8 cellular contexts compared by ENCODE assay signal in genomic region chrY:13479031-13479705, GRCh38. TPM values are rescaled to one million over a fixed set of nuclear protein-coding genes. Genes with fewer than 3 reads are reported as not detected.
DNase-seq lines count a peak whose midpoint lies in the region; ATAC-seq, FAIRE-seq and TF ChIP-seq lines count a peak whose summit lies in the region.

No MANE protein-coding gene starts in this region.

- peaks cover 2% of the 10 kb centered on the region for H3K79me1 ChIP-seq in mesenchymal stem cell (replicated peaks; ENCODE audit: low read length, poor library complexity, severe bottlenecking)

- H3K4me2 ChIP-seq in mesenchymal stem cell (ENCODE audit: low read length, poor library complexity, severe bottlenecking) (peak overlapping the region; percentile 43), PC-3 (ENCODE audit: low read length) (no peak overlapping the region)

- peak overlapping the region; percentile 96 for H3K27ac ChIP-seq in mesenchymal stem cell (ENCODE audit: low read length, poor library complexity, severe bottlenecking)
- H3K27ac ChIP-seq in urinary bladder (ENCODE audit: low read depth), result peak overlapping the region; percentile 82
- no peak overlapping the region for H3K27ac ChIP-seq in PC-3 (ENCODE audit: low read length)

- H2BK12ac ChIP-seq in mesenchymal stem cell (ENCODE audit: low read length in 2 of 2), result peak overlapping the region in 1 of 2 experiments; percentile 93

- no peaks in the 10 kb centered on the region for H3K9me3 Mint-ChIP-seq in activated naive CD8-positive, alpha-beta T cell treated with anti-CD3 and anti-CD28 coated beads for 36 hours

- POLR2A ChIA-PET in PC-3 (lab: Charles Lee; ENCODE audit: unreplicated experiment), result no interaction called here

- no peak overlapping the region for H2BK15ac ChIP-seq in mesenchymal stem cell (ENCODE audit: low read depth, poor library complexity, severe bottlenecking)

- intact Hi-C loops in PC-3 (cut with micrococcal nuclease), result no loop called here

- WGBS in mesenchymal stem cell, result 1% methylated on average over 36 of the region's 39 CpGs
- under 1% methylated on average over 39 of the region's 39 CpGs for WGBS in urinary bladder

- H3K9ac ChIP-seq in mesenchymal stem cell (ENCODE audit: low read length) (no peak overlapping the region), PC-3 (ENCODE audit: low read length) (no peak overlapping the region)

- H3K14ac ChIP-seq in mesenchymal stem cell (ENCODE audit: low read length in 2 of 2), result peak overlapping the region in 1 of 2 experiments; percentile 96

- no peaks in the 10 kb centered on the region for H3K79me2 ChIP-seq in PC-3 (ENCODE audit: low read length)

- H3K36me3 Mint-ChIP-seq in activated naive CD8-positive, alpha-beta T cell treated with anti-CD3 and anti-CD28 coated beads for 36 hours, result peaks cover 22% of the 10 kb centered on the region

- peak overlapping the region; percentile 94 for H3K4me3 Mint-ChIP-seq in activated naive CD8-positive, alpha-beta T cell treated with anti-CD3 and anti-CD28 coated beads for 36 hours

- peaks cover 13% of the 10 kb centered on the region for H3K4me1 Mint-ChIP-seq in activated naive CD8-positive, alpha-beta T cell treated with anti-CD3 and anti-CD28 coated beads for 36 hours

- H3K27me3 ChIP-seq in mesenchymal stem cell (ENCODE audit: control insufficient read depth in 1 of 2, insufficient read depth in 1 of 2, low read length in 2 of 2) (no peaks in the 10 kb centered on the region), PC-3 (ENCODE audit: low read length) (no peaks in the 10 kb centered on the region)

- BruUV-seq in PC-3 (replicated peaks; lab: Mats Ljungman, UMichigan), result no TSS peak

- ATAC-seq in PC-3, result no peak
- no peak for ATAC-seq in GM21360 (IDR thresholded peaks at IDR 0.05; ENCODE audit: unreplicated experiment)

- FAIRE-seq in GM12891 (lab: Jason Lieb, UNC), result peak; percentile 95

- H3K36me3 ChIP-seq in mesenchymal stem cell (ENCODE audit: control insufficient read depth in 1 of 2, insufficient read depth in 2 of 2, low read depth in 1 of 2, low read length in 2 of 2), result no peaks in the 10 kb centered on the region
- no peaks in the 10 kb centered on the region for H3K36me3 ChIP-seq in urinary bladder (ENCODE audit: insufficient read depth)
- no peaks in the 10 kb centered on the region for H3K36me3 ChIP-seq in PC-3 (ENCODE audit: low read depth, low read length)

- peak overlapping the region; percentile 92 for H4K91ac ChIP-seq in mesenchymal stem cell (ENCODE audit: low read length)

- H4K20me1 ChIP-seq in PC-3 (ENCODE audit: low read length), result no peaks in the 10 kb centered on the region

- no peaks in the 10 kb centered on the region for H3F3A ChIP-seq in PC-3 (ENCODE audit: low read length, unreplicated experiment)

- peak overlapping the region; percentile 69 for H2AK5ac ChIP-seq in mesenchymal stem cell (ENCODE audit: low read length, severe bottlenecking)

- H2BK120ac ChIP-seq in mesenchymal stem cell (ENCODE audit: low read depth, low read length), result peak overlapping the region; percentile 73

- H2AFZ ChIP-seq in mesenchymal stem cell (ENCODE audit: low read depth, low read length), result peak overlapping the region; percentile 53
- no peak overlapping the region for H2AFZ ChIP-seq in PC-3 (ENCODE audit: low read length)

- TF ChIP-seq CTCF in PC-3 (conservative IDR thresholded peaks at IDR 0.05; ENCODE audit: low read depth, low read length), result no peak

- H3K9me3 ChIP-seq in mesenchymal stem cell (ENCODE audit: control insufficient read depth, low read length) (no peaks in the 10 kb centered on the region), PC-3 (ENCODE audit: low read length) (no peaks in the 10 kb centered on the region)

- H3K27ac Mint-ChIP-seq in activated naive CD8-positive, alpha-beta T cell treated with anti-CD3 and anti-CD28 coated beads for 36 hours, result peak overlapping the region; percentile 98

- H3K4me1 ChIP-seq in mesenchymal stem cell (ENCODE audit: control insufficient read depth, insufficient read depth, low read depth, low read length) (peaks cover 3% of the 10 kb centered on the region), urinary bladder (ENCODE audit: insufficient read depth) (no peaks in the 10 kb centered on the region), PC-3 (ENCODE audit: insufficient read depth, low read length) (no peaks in the 10 kb centered on the region)

- H3K9me2 ChIP-seq in PC-3 (replicated peaks; ENCODE audit: low read length), result no peaks in the 10 kb centered on the region

- peak overlapping the region; percentile 73 for H2BK5ac ChIP-seq in mesenchymal stem cell (ENCODE audit: low read depth, low read length, poor library complexity, severe bottlenecking)

- H3K4me3 ChIP-seq in mesenchymal stem cell (ENCODE audit: insufficient read depth in 1 of 2, low read depth in 1 of 2, low read length in 2 of 2) (peak overlapping the region in 1 of 2 experiments; percentile 90), urinary bladder (ENCODE audit: low read depth, low read length) (peak overlapping the region; percentile 55), PC-3 (ENCODE audit: low read length) (no peak overlapping the region)

- no peaks in the 10 kb centered on the region for H3K27me3 Mint-ChIP-seq in activated naive CD8-positive, alpha-beta T cell treated with anti-CD3 and anti-CD28 coated beads for 36 hours

- 0 out of 2 replicates have a peak, but pooled peaks have one; percentile 66 for TF ChIP-seq POLR2A in GM12891 (IDR thresholded peaks at IDR 0.05; ENCODE audit: low read depth, low read length)

- peak overlapping the region; percentile 79 to 90 for H3K18ac ChIP-seq in mesenchymal stem cell (ENCODE audit: low read depth in 1 of 2, low read length in 2 of 2)

- CTCF ChIA-PET in PC-3 (lab: Charles Lee), result no interaction called here

- peak overlapping the region in 1 of 2 experiments; percentile 89 for H3K23ac ChIP-seq in mesenchymal stem cell (ENCODE audit: low read length in 2 of 2)

- H3K4ac ChIP-seq in mesenchymal stem cell (ENCODE audit: low read depth in 1 of 2, low read length in 2 of 2), result peak overlapping the region in 1 of 2 experiments; percentile 93

- DNase-seq in GM12891 (ENCODE audit: insufficient read length, low spot score) (no peak), NCI-H2107 treated with DMSO at 0.1 percent for 48 hours (lab: John Stamatoyannopoulos, UW; ENCODE audit: unreplicated experiment) (peak; percentile 27), mesenchymal stem cell (peak; percentile 61), PC-3 (no peak), NCI-H128 (lab: John Stamatoyannopoulos, UW; ENCODE audit: unreplicated experiment) (no peak)
- peak; percentile 59 for DNase-seq in activated naive CD8-positive, alpha-beta T cell treated with anti-CD3 and anti-CD28 coated beads for 36 hours

- peak overlapping the region; percentile 93 for H4K8ac ChIP-seq in mesenchymal stem cell (ENCODE audit: low read length)

TF ChIP-seq in GM12891, 5 proteins besides CTCF, POLR2A, EP300 and RAD21:
- peak; percentile 35; the same call in 1 of the 2 replicates for TF ChIP-seq POLR2AphosphoS5 (IDR thresholded peaks at IDR 0.05; ENCODE audit: low read depth, low read length)
- TF ChIP-seq SPI1 (IDR thresholded peaks at IDR 0.05; ENCODE audit: low read depth, low read length), result no peak

RNA-seq across cellular contexts. Expression of gene UTY, which starts 0.7 kb away (rescaled TPM):
- 5.5 TPM for polyA plus RNA-seq in GM12891 (2012; ENCODE audit: low read depth, missing spikeins)
- total RNA-seq in activated naive CD8-positive, alpha-beta T cell treated with anti-CD3 and anti-CD28 coated beads for 36 hours, result 10 to 100 TPM; 12.7 to 16.1 TPM
- polyA plus RNA-seq in mesenchymal stem cell (2013, experiment 1 of 2), result 5.0 TPM
- 4.8 TPM for polyA plus RNA-seq in mesenchymal stem cell (2013, experiment 2 of 2)
- total RNA-seq in urinary bladder, result not detected
- polyA plus RNA-seq in urinary bladder, result 6.2 TPM
- total RNA-seq in PC-3 (2014; rRNA removed), result not detected in 2 replicates

Comparison
In these comparisons a context has a peak if more than half of its experiments do, and no peak if none do; other contexts are left out.
1. DNase-seq: peak in NCI-H2107 treated with DMSO at 0.1 percent for 48 hours (single experiment), activated naive CD8-positive, alpha-beta T cell treated with anti-CD3 and anti-CD28 coated beads for 36 hours (single experiment) and mesenchymal stem cell (single experiment); none in GM12891 (single experiment), PC-3 (single experiment) and NCI-H128 (single experiment).